In the genomic region with DNA sequence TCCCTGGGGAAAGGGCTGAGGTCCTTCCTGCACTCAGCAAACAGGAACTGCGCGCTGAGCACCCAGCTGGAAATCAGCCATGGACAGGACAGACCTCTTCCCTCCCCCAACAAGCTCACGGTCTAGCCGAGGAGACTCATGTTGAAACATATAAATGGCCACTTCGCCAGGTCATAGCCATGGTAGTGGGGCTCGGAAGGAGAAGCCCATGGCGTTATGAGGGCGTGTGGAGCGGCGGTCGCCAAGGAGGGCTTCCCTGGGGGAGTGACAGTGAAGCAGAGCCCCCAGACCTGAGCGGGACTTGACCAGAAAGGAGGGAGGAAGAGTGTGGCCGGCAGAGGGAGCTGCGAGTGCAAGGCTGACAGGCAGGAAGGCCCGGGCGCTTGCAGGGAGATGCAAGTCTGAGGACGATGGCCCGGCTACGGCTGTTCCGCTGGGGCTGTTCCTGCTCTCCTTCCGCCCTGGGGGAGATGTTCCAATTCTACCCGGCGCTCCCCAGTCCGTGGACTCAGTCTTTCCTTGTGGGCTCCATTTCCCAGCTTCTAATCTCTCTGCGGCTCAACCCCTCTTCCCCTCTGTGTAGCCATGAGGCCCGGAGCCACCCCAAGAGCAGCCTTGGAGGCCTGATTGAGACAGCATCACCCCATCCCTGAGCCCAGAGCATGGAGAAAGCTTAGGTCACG, we compare ENCODE assay signal across 8 cellular contexts. TPM values are rescaled to one million over a fixed set of nuclear protein-coding genes. Genes with fewer than 3 reads are reported as not detected.
DNase-seq lines count a peak whose midpoint lies in the region; ATAC-seq and TF ChIP-seq lines count a peak whose summit lies in the region.

No MANE protein-coding gene starts in this region.

- H3K36me3 ChIP-seq in SK-N-MC (ENCODE audit: insufficient read depth, low read length) = no peaks in the 10 kb centered on the region

- peak overlapping the region; percentile 62 for H3K4me3 ChIP-seq in SK-N-MC

- TF ChIP-seq CTCF in GM12873 (IDR thresholded peaks at IDR 0.05; ENCODE audit: insufficient read depth, low read depth, low read length, missing control alignments) = peak; percentile 94

- H3K9ac ChIP-seq in SK-N-MC (ENCODE audit: insufficient read length) = no peak overlapping the region

- H3K9me3 ChIP-seq in SK-N-MC (ENCODE audit: low read depth, low read length) = no peaks in the 10 kb centered on the region

- no peak overlapping the region for H3K27ac ChIP-seq in SK-N-MC

- DNase-seq in NCI-H1092 (lab: John Stamatoyannopoulos, UW) (peak; percentile 80), SK-N-MC (ENCODE audit: low read depth, low spot score) (no peak), globus pallidus (ENCODE audit: low spot score) (peak; percentile 82), occipital lobe (lab: John Stamatoyannopoulos, UW) (peak; percentile 84), superior temporal gyrus (ENCODE audit: extremely low spot score) (peak; percentile 88)
- DNase-seq in activated naive CD4-positive, alpha-beta T cell (lab: John Stamatoyannopoulos, UW) = peak; percentile 50 to 87 (median 79)

- no peak for ATAC-seq in GM21360 (IDR thresholded peaks at IDR 0.05; ENCODE audit: unreplicated experiment)

RNA-seq across cellular contexts. Expression of a gene that starts 43.9 kb away (rescaled TPM):
- 118 TPM for total RNA-seq in occipital lobe
